In the genomic region with DNA sequence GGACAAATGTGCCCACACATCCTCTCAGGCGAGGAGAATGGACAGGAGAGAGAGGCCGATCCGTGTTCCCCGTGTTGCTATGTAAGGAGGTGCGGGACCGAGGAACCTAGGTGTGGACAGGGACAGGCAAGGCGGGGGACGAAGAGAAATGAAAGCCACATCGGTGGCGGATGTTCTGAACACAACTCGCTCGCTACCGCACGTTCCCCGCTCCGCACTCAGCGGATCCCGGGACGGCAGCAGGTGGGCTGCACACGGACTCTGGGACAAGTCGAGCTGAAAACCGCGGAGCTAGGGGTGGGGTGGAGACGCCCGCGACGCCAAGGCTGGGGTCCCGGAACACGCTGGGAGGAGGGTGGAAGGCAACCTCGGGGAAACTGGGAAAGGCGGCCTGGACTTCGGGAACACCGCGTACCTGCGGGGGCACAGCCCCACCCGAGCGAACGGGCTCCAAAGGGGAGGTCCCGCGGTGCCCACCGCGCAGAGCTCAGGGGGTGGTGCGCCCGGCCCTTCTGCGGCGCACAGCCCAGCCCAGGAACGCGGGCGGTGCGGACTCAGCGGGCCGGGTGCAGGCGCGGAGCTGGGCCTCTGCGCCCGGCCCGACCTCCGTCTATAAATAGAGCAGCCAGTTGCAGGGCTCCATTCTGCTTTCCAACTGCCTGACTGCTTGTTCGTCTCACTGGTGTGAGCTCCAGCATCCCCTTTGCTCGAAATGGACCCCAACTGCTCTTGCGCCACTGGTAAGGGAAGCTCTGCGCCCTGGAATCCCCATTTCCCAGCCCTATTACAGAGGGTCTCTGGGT, we compare ENCODE assay signal across 8 cellular contexts. TPM values are rescaled to one million over a fixed set of nuclear protein-coding genes. Genes with fewer than 3 reads are reported as not detected.
A peak's percentile ranks its signal among the peaks of the same experiment; 100 is the strongest.
DNase-seq lines count a peak whose midpoint lies in the region; TF ChIP-seq lines count a peak whose summit lies in the region.

Gene MT1E (plus strand): TSS at position 642 of the 803 bp plus-strand sequence. CDS start 71 bp downstream, at position 713.

- peak within 1 kb of the TSS; percentile 63 for H3K4me3 ChIP-seq in epithelial cell of proximal tubule (ENCODE audit: low read depth, low read length)

- DNase-seq in LHCN-M2 (ENCODE audit: low read depth) (peak; percentile 88), epithelial cell of proximal tubule (ENCODE audit: low read depth) (no peak), midbrain (lab: John Stamatoyannopoulos, UW) (peak; percentile 68), NCI-H2171 treated with DMSO at 0.1 percent for 48 hours (lab: John Stamatoyannopoulos, UW) (no peak), germinal center (ENCODE audit: low spot score) (no peak)
- peak; percentile 52 to 60 for DNase-seq in stimulated activated CD8-positive, alpha-beta memory T cell treated with anti-CD3 and anti-CD28 coated beads, Interleukin-7, amount 100 ng/mL, for 48 hours (ENCODE audit: extremely low read depth in 1 of 2, low read depth in 1 of 2)

- CTCF ChIA-PET in activated CD8-positive, alpha-beta memory T cell treated with anti-CD3 and anti-CD28 coated beads for 36 hours (lab: Charles Lee): interaction anchor here (1.0 kb wide), 2 partner anchors 12 to 18 kb away, joined by 3 to 4 read pairs; no protein-coding TSS in a partner anchor

- no peak for TF ChIP-seq CTCF in epithelial cell of proximal tubule (conservative IDR thresholded peaks at IDR 0.05; ENCODE audit: low read depth, low read length)

- peak; percentile 66 for TF ChIP-seq POLR2A in GM19099 (IDR thresholded peaks at IDR 0.05; ENCODE audit: extremely low read depth, insufficient read length, low read depth)

- POLR2A ChIA-PET in activated CD8-positive, alpha-beta memory T cell treated with anti-CD3 and anti-CD28 coated beads for 36 hours (lab: Charles Lee): interaction anchor here (1.3 kb wide), 1 partner anchor 16 kb away, joined by 8 read pairs; the partner anchor contains the start of gene MT2A

RNA-seq across cellular contexts. Expression of gene MT1E, which starts in this region (rescaled TPM):
- total RNA-seq in LHCN-M2 (2014; rRNA removed) (712 and 733 TPM in 2 replicates), epithelial cell of proximal tubule (724 and 1,203 TPM in 2 replicates)
- 787 TPM for polyA plus RNA-seq in LHCN-M2 (2012)
- total RNA-seq in activated CD8-positive, alpha-beta memory T cell treated with anti-CD3 and anti-CD28 coated beads for 36 hours: 10 to 100 TPM; 45.0 to 49.7 TPM

Comparison
In these comparisons a context has a peak if more than half of its experiments do, and no peak if none do; other contexts are left out.
1. RNA of gene MT1E (total RNA-seq): 724 to 1,203 TPM in epithelial cell of proximal tubule and 712 to 733 TPM in LHCN-M2; 45.0 to 49.7 TPM in activated CD8-positive, alpha-beta memory T cell treated with anti-CD3 and anti-CD28 coated beads for 36 hours; every median in the first group is over 10 times any median in the second.
2. DNase-seq: peak in LHCN-M2 (single experiment), midbrain (single experiment) and stimulated activated CD8-positive, alpha-beta memory T cell treated with anti-CD3 and anti-CD28 coated beads, Interleukin-7, amount 100 ng/mL, for 48 hours (2 of 2); none in epithelial cell of proximal tubule (single experiment), NCI-H2171 treated with DMSO at 0.1 percent for 48 hours (single experiment) and germinal center (single experiment).